In genomic region chr17:73641779-73642580, GRCh38 we compare ENCODE assay signal across 11 cellular contexts. TPM values are rescaled to one million over a fixed set of nuclear protein-coding genes. Genes with fewer than 3 reads are reported as not detected.
DNase-seq lines count a peak whose midpoint lies in the region; ATAC-seq and TF ChIP-seq lines count a peak whose summit lies in the region.
"Had no signal": no experiment of that assay in that cellular context is flagged by ENCODE, and none has a peak within 500 bp of the region (broad histone marks: within the 10 kb centered on the region; RNA-seq: fewer than 3 reads in every experiment).

No MANE protein-coding gene starts in this region.

- H3K27ac ChIP-seq in HUES6 (ENCODE audit: low read depth, low read length) = no peak overlapping the region
- no peak overlapping the region for H3K27ac ChIP-seq in esophagus muscularis mucosa (replicated peaks in 1 of 4)
- H3K27ac ChIP-seq in dorsolateral prefrontal cortex = no peak overlapping the region
- H3K27ac ChIP-seq: ovary, PC-9 had no signal

- DNase-seq in COR-L47 (lab: John Stamatoyannopoulos, UW) = peak; percentile 85
- DNase-seq in activated B cell treated with CpG ODN at 0.5 μM for 24 hours = peak; percentile 25
- DNase-seq in naive thymus-derived CD8-positive, alpha-beta T cell = peak in 3 of 10 donors; percentile 17 to 38 (median 27)
- no peak for DNase-seq in esophagus muscularis mucosa (ENCODE audit: extremely low spot score)
- DNase-seq in dorsolateral prefrontal cortex = no peak
- DNase-seq: DMS79 treated with DMSO at 0.1 percent for 48 hours, PC-9 had no signal

- CTCF ChIA-PET in activated B cell treated with CpG ODN at 0.5 μM for 24 hours (lab: Charles Lee) = interaction anchor here (0.7 to 1.5 kb wide), 4 partner anchors 45 to 214 kb away, joined by 3 to 5 read pairs (median 4); no protein-coding TSS in a partner anchor

- no peak overlapping the region for H3K9ac ChIP-seq in HUES6 (ENCODE audit: low read length)

- TF ChIP-seq CTCF in activated B cell treated with CpG ODN at 0.5 μM for 24 hours (IDR thresholded peaks at IDR 0.05) (no peak), esophagus muscularis mucosa (IDR thresholded peaks at IDR 0.05) (no peak), dorsolateral prefrontal cortex (IDR thresholded peaks at IDR 0.05 in 54 of 56, conservative IDR thresholded peaks at IDR 0.05 in 2 of 56; ENCODE audit: low read depth in 1 of 56, partially characterized antibody in 56 of 56) (no peak)

- no peaks in the 10 kb centered on the region for H3K9me3 Mint-ChIP-seq in activated B cell treated with CpG ODN at 0.5 μM for 24 hours
- H3K9me3 Mint-ChIP-seq in naive thymus-derived CD8-positive, alpha-beta T cell = no peaks in the 10 kb centered on the region

- no peak for ATAC-seq in activated B cell treated with CpG ODN at 0.5 μM for 24 hours (ENCODE audit: low read depth)
- ATAC-seq in naive thymus-derived CD8-positive, alpha-beta T cell = no peak
- no peak for ATAC-seq in HG02571 (IDR thresholded peaks at IDR 0.05; ENCODE audit: unreplicated experiment)

- no peaks in the 10 kb centered on the region for H3K36me3 ChIP-seq in HUES6 (ENCODE audit: control insufficient read depth, insufficient read depth, low read length)
- H3K36me3 ChIP-seq in esophagus muscularis mucosa = no peaks in the 10 kb centered on the region
- H3K36me3 ChIP-seq: ovary, upper lobe of left lung had no signal

- 78% methylated on average over 7 of the region's 12 CpGs for WGBS in esophagus muscularis mucosa

- no peak for TF ChIP-seq POLR2A in esophagus muscularis mucosa (IDR thresholded peaks at IDR 0.05; ENCODE audit: low read depth)

- H3K9me3 ChIP-seq in HUES6 (ENCODE audit: control insufficient read depth, insufficient read depth, low read depth, low read length) = no peaks in the 10 kb centered on the region
- H3K9me3 ChIP-seq in esophagus muscularis mucosa = no peaks in the 10 kb centered on the region
- H3K9me3 ChIP-seq: ovary, upper lobe of left lung had no signal

- H3K4me3 ChIP-seq in HUES6 (ENCODE audit: low read depth, low read length) = peak overlapping the region; percentile 63
- H3K4me3 ChIP-seq in esophagus muscularis mucosa = no peak overlapping the region
- H3K4me3 ChIP-seq in dorsolateral prefrontal cortex = peak overlapping the region in 18 of 59 donors; percentile 11 to 80 (median 69)
- H3K4me3 ChIP-seq: ovary, PC-9 had no signal

- peak overlapping the region; percentile 70 for H3K4me3 Mint-ChIP-seq in activated B cell treated with CpG ODN at 0.5 μM for 24 hours
- H3K4me3 Mint-ChIP-seq in naive thymus-derived CD8-positive, alpha-beta T cell = peak overlapping the region; percentile 51 to 89 (median 74)

- no peaks in the 10 kb centered on the region for H3K27me3 Mint-ChIP-seq in activated B cell treated with CpG ODN at 0.5 μM for 24 hours
- peaks cover 0 to 13% (median 2%) of the 10 kb centered on the region in 5 donors for H3K27me3 Mint-ChIP-seq in naive thymus-derived CD8-positive, alpha-beta T cell

- peaks cover 2% of the 10 kb centered on the region for H3K36me3 Mint-ChIP-seq in activated B cell treated with CpG ODN at 0.5 μM for 24 hours (ENCODE audit: low read depth)
- H3K36me3 Mint-ChIP-seq in naive thymus-derived CD8-positive, alpha-beta T cell = no peaks in the 10 kb centered on the region

- intact Hi-C loops in activated B cell treated with CpG ODN at 0.5 μM for 24 hours (cut with micrococcal nuclease) = loop anchor here (2.0 to 10.0 kb wide), 6 partner anchors 47 to 563 kb away; partner anchors contain the start of gene RPL38
- intact Hi-C loops in esophagus muscularis mucosa (cut with DNase I) = no loop called here
- intact Hi-C loops in dorsolateral prefrontal cortex (cut with DNase I) = loop anchor here (5.0 to 10.0 kb wide), 4 partner anchors 200 to 313 kb away; no protein-coding TSS in a partner anchor

- H3K4me1 Mint-ChIP-seq in activated B cell treated with CpG ODN at 0.5 μM for 24 hours = peaks cover 28% of the 10 kb centered on the region
- H3K4me1 Mint-ChIP-seq in naive thymus-derived CD8-positive, alpha-beta T cell = peaks cover 19 to 45% (median 31%) of the 10 kb centered on the region in 4 donors

- H3K27me3 ChIP-seq in HUES6 (ENCODE audit: control insufficient read depth, insufficient read depth, low read length) (peaks cover 59% of the 10 kb centered on the region), esophagus muscularis mucosa (peaks cover 0 to 91% (median 31%) of the 10 kb centered on the region in 4 donors), dorsolateral prefrontal cortex (peaks cover 0 to 21% (median 0%) of the 10 kb centered on the region in 45 donors)
- H3K27me3 ChIP-seq: ovary had no signal

- H3K4me1 ChIP-seq in HUES6 (ENCODE audit: control insufficient read depth, insufficient read depth, low read length) = peaks cover 27% of the 10 kb centered on the region
- H3K4me1 ChIP-seq in esophagus muscularis mucosa = peaks cover 19 to 39% (median 35%) of the 10 kb centered on the region in 4 donors

- TF ChIP-seq EP300 in esophagus muscularis mucosa (IDR thresholded peaks at IDR 0.05) = no peak

- POLR2A ChIA-PET in activated B cell treated with CpG ODN at 0.5 μM for 24 hours (lab: Charles Lee) = interaction anchor here (0.9 to 1.5 kb wide), 2 partner anchors 51 to 90 kb away, joined by 4 read pairs; no protein-coding TSS in a partner anchor
- POLR2A ChIA-PET in naive thymus-derived CD8-positive, alpha-beta T cell (lab: Charles Lee) = interaction anchor here (0.7 to 5.6 kb wide), 3 partner anchors 11 to 50 kb away, joined by 3 to 67 read pairs (median 3); no protein-coding TSS in a partner anchor

- H3K27ac Mint-ChIP-seq in activated B cell treated with CpG ODN at 0.5 μM for 24 hours = peak overlapping the region; percentile 62
- H3K27ac Mint-ChIP-seq in naive thymus-derived CD8-positive, alpha-beta T cell = peak overlapping the region in 9 of 10 donors; percentile 1 to 79 (median 35)

RNA-seq across cellular contexts. Expression of gene SDK2, which starts 2.3 kb away (rescaled TPM):
- 1.7 and 2.5 TPM in 2 replicates for total RNA-seq in activated B cell treated with CpG ODN at 0.5 μM for 24 hours
- 10 to 100 TPM; 10.4 to 11.3 TPM for total RNA-seq in naive thymus-derived CD8-positive, alpha-beta T cell
- 1 to 10 TPM in 2 of 3 donors, under 1 TPM in 1; 0.27 to 4.2 (median 1.6) TPM for polyA plus RNA-seq in naive thymus-derived CD8-positive, alpha-beta T cell
- total RNA-seq in esophagus muscularis mucosa = 1 to 10 TPM in 2 of 4 donors, under 1 TPM in 2; 0.42 to 2.0 (median 1.2) TPM
- 10 to 100 TPM in 16 of 120 experiments, 1 to 10 TPM in 104; 4.6 to 13.3 (median 8.1) TPM for total RNA-seq in dorsolateral prefrontal cortex

Comparison
In these comparisons a context has a peak if more than half of its experiments do, and no peak if none do; other contexts are left out.
1. DNase-seq: peak in COR-L47 (single experiment) and activated B cell treated with CpG ODN at 0.5 μM for 24 hours (single experiment); none in esophagus muscularis mucosa (single experiment) and dorsolateral prefrontal cortex (0 of 10).